1 cellular context compared by ENCODE assay signal in the genomic region with DNA sequence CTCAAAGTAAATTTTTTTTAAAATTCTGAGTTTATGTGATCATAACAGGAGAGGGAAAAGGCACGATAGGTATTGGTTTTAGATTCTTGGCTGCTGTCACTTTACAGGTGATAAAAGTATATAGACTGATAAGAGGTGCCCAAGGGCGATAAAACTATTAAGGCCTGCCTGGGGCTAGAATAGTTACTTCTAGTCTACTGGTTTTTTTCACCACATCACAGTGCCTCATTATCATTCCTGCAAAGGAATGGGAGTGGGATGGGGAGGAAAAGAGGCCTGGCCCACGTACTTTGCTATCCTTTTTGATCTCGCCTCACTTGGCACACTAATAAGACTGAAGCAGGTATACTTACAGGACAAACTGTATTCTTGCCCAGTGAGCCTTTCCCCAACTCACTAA.
TF ChIP-seq lines count a peak whose summit lies in the region.

No MANE protein-coding gene starts in this region.

TF ChIP-seq in GM12878, 131 proteins besides CTCF, POLR2A, EP300 and RAD21:
- TF ChIP-seq TBL1XR1 (IDR thresholded peaks at IDR 0.05; ENCODE audit: low read depth, low read length) = no peak
- TF ChIP-seq, protein P1, sequence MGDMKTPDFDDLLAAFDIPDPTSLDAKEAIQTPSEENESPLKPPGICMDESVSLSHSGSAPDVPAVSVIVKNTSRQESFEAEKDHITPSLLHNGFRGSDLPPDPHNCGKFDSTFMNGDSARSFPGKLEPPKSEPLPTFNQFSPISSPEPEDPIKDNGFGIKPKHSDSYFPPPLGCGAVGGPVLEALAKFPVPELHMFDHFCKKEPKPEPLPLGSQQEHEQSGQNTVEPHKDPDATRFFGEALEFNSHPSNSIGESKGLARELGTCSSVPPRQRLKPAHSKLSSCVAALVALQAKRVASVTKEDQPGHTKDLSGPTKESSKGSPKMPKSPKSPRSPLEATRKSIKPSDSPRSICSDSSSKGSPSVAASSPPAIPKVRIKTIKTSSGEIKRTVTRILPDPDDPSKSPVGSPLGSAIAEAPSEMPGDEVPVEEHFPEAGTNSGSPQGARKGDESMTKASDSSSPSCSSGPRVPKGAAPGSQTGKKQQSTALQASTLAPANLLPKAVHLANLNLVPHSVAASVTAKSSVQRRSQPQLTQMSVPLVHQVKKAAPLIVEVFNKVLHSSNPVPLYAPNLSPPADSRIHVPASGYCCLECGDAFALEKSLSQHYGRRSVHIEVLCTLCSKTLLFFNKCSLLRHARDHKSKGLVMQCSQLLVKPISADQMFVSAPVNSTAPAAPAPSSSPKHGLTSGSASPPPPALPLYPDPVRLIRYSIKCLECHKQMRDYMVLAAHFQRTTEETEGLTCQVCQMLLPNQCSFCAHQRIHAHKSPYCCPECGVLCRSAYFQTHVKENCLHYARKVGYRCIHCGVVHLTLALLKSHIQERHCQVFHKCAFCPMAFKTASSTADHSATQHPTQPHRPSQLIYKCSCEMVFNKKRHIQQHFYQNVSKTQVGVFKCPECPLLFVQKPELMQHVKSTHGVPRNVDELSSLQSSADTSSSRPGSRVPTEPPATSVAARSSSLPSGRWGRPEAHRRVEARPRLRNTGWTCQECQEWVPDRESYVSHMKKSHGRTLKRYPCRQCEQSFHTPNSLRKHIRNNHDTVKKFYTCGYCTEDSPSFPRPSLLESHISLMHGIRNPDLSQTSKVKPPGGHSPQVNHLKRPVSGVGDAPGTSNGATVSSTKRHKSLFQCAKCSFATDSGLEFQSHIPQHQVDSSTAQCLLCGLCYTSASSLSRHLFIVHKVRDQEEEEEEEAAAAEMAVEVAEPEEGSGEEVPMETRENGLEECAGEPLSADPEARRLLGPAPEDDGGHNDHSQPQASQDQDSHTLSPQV (IDR thresholded peaks at IDR 0.05) = no peak
- TF ChIP-seq BCL11A (IDR thresholded peaks at IDR 0.05; ENCODE audit: low read depth, low read length) = no peak
- no peak for TF ChIP-seq CHD2 (IDR thresholded peaks at IDR 0.05; ENCODE audit: borderline replicate concordance, low read depth, low read length)
- TF ChIP-seq EGR1 (IDR thresholded peaks at IDR 0.05; ENCODE audit: borderline replicate concordance in 1 of 2, low read depth in 2 of 2, low read length in 2 of 2) = no peak
- TF ChIP-seq SREBF1 (IDR thresholded peaks at IDR 0.05; ENCODE audit: low read length) = no peak
- TF ChIP-seq, protein P2, sequence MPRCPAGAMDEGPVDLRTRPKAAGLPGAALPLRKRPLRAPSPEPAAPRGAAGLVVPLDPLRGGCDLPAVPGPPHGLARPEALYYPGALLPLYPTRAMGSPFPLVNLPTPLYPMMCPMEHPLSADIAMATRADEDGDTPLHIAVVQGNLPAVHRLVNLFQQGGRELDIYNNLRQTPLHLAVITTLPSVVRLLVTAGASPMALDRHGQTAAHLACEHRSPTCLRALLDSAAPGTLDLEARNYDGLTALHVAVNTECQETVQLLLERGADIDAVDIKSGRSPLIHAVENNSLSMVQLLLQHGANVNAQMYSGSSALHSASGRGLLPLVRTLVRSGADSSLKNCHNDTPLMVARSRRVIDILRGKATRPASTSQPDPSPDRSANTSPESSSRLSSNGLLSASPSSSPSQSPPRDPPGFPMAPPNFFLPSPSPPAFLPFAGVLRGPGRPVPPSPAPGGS (IDR thresholded peaks at IDR 0.05; ENCODE audit: borderline replicate concordance, insufficient read depth, low read depth, low read length, poor library complexity, severe bottlenecking) = no peak
